13 cellular contexts compared by ENCODE assay signal in the genomic region with DNA sequence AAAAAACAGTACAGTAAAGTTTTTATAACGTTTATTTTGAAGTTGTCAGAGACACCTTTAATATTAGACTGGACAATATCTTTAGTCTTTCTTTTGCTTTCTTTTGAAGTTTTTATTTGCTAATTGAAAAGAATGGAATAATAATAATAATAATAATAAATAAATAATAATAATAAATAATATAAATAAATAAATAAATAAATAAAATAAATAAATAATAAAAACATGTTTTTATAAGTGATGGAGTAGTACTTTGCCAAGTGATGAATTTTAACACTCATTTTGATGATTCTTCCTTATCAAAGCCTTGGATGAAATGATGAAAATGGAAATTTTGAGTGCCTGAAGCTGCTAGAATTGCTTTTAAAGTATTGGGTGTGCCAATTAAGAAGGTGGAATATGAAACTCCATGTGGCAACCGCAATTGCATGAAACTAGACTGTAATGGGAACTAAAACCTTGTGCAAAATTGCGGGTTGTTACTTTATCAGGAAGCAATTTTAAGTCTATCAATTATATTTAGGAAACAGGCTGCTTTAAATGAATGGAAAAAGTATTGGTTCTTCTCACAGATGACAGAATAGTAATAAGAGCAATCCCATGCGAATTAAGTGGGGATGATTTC. TPM values are rescaled to one million over a fixed set of nuclear protein-coding genes. Genes with fewer than 3 reads are reported as not detected.
A peak's percentile ranks its signal among the peaks of the same experiment; 100 is the strongest.
DNase-seq lines count a peak whose midpoint lies in the region; ATAC-seq and TF ChIP-seq lines count a peak whose summit lies in the region.
"Had no signal": no experiment of that assay in that cellular context is flagged by ENCODE, and none has a peak within 500 bp of the region (broad histone marks: within the 10 kb centered on the region; RNA-seq: fewer than 3 reads in every experiment).

No MANE protein-coding gene starts in this region.

- no peak for TF ChIP-seq POLR2A in IMR-90 (IDR thresholded peaks at IDR 0.05; ENCODE audit: low read depth, low read length)

- H2BK5ac ChIP-seq in IMR-90 (ENCODE audit: low read depth, low read length, poor library complexity, severe bottlenecking) = peak overlapping the region; percentile 11

- peaks cover 15 to 38% of the 10 kb centered on the region in 2 experiments for H3K79me1 ChIP-seq in IMR-90 (ENCODE audit: low read depth in 1 of 2, low read length in 2 of 2)

- H3K4me1 Mint-ChIP-seq in CD14-positive monocyte = peaks cover 45% of the 10 kb centered on the region
- peaks cover 49% of the 10 kb centered on the region for H3K4me1 Mint-ChIP-seq in activated naive CD8-positive, alpha-beta T cell treated with anti-CD3 and anti-CD28 coated beads, Interleukin-2, amount 10 ng/mL, durations not matched to agents 7 days and 5 days
- H3K4me1 Mint-ChIP-seq: IgD-negative memory B cell had no signal

- peaks cover 22% of the 10 kb centered on the region; the same call in 1 of the 2 replicates for H4K20me1 ChIP-seq in IMR-90 (ENCODE audit: insufficient read depth, low read length)

- TF ChIP-seq CTCF in CD14-positive monocyte (IDR thresholded peaks at IDR 0.05) = no peak
- no peak for TF ChIP-seq CTCF in IMR-90 (conservative IDR thresholded peaks at IDR 0.05; ENCODE audit: low read depth, low read length)
- no peak for TF ChIP-seq CTCF in psoas muscle (IDR thresholded peaks at IDR 0.05)

- H3K36me3 Mint-ChIP-seq in CD14-positive monocyte = peaks cover 48 to 64% of the 10 kb centered on the region in 2 donors
- peaks cover 30% of the 10 kb centered on the region for H3K36me3 Mint-ChIP-seq in activated naive CD8-positive, alpha-beta T cell treated with anti-CD3 and anti-CD28 coated beads, Interleukin-2, amount 10 ng/mL, durations not matched to agents 7 days and 5 days
- H3K36me3 Mint-ChIP-seq: IgD-negative memory B cell had no signal

- H3K27ac ChIP-seq in IMR-90 (ENCODE audit: insufficient read depth, low read length) = no peak overlapping the region
- no peak overlapping the region for H3K27ac ChIP-seq in mesodermal cell (ENCODE audit: low read depth, low read length, severe bottlenecking)
- H3K27ac ChIP-seq in psoas muscle = no peak overlapping the region

- peak overlapping the region; percentile 22; the same call in 1 of the 2 replicates for H3K4me2 ChIP-seq in IMR-90 (ENCODE audit: low read depth, low read length)

- WGBS in IMR-90 (ENCODE audit: extremely low coverage in 2 of 2, insufficient read length in 1 of 2), 2 experiments = no CpG with 5 or more reads among the region's 4 CpGs
- 93 to 100% methylated on average over 2 of the region's 4 CpGs for WGBS in mesodermal cell (ENCODE audit: insufficient coverage in 2 of 2), 2 experiments
- WGBS in psoas muscle, 3 donors = 68 to 75% (median 72%) methylated on average over 4 of the region's 4 CpGs

- H3K23ac ChIP-seq in IMR-90 (ENCODE audit: low read depth, low read length) = no peak overlapping the region

- no peak overlapping the region for H2AFZ ChIP-seq in IMR-90 (replicated peaks; ENCODE audit: low read length, poor library complexity)

- H4K5ac ChIP-seq in IMR-90 (ENCODE audit: low read depth, low read length) = no peak overlapping the region

- H2BK15ac ChIP-seq in IMR-90 (ENCODE audit: low read depth, low read length) = no peak overlapping the region

- H3K4me3 ChIP-seq in IMR-90 (ENCODE audit: insufficient read depth, low read depth, low read length) = no peak overlapping the region
- H3K4me3 ChIP-seq in mesodermal cell (ENCODE audit: extremely low read depth, insufficient read depth, low read length, poor library complexity, severe bottlenecking) = peak overlapping the region; percentile 16
- H3K4me3 ChIP-seq in psoas muscle = no peak overlapping the region
- H3K4me3 ChIP-seq: lung had no signal

- H3K27ac Mint-ChIP-seq in CD14-positive monocyte = peak overlapping the region in 6 of 7 donors; percentile 10 to 92 (median 61)
- H3K27ac Mint-ChIP-seq in activated naive CD8-positive, alpha-beta T cell treated with anti-CD3 and anti-CD28 coated beads, Interleukin-2, amount 10 ng/mL, durations not matched to agents 7 days and 5 days = no peak overlapping the region
- H3K27ac Mint-ChIP-seq: IgD-negative memory B cell had no signal

- H3K9me3 ChIP-seq in IMR-90 (ENCODE audit: control insufficient read depth, insufficient read depth, low read length) (no peaks in the 10 kb centered on the region), mesodermal cell (ENCODE audit: control insufficient read depth, low read length) (no peaks in the 10 kb centered on the region), psoas muscle (no peaks in the 10 kb centered on the region)
- H3K9me3 ChIP-seq: Caco-2 had no signal

- no peak overlapping the region for H2AK5ac ChIP-seq in IMR-90 (ENCODE audit: low read depth, low read length)

- no peak overlapping the region for H2AK9ac ChIP-seq in IMR-90 (replicated peaks; ENCODE audit: low read depth, low read length, poor library complexity)

- in situ Hi-C loops in IMR-90 (cut with MboI; ENCODE audit: low sequenced_read_pairs) = no loop called here

- intact Hi-C loops in CD14-positive monocyte (cut with micrococcal nuclease) (no loop called here), IMR-90 (cut with micrococcal nuclease) (no loop called here), psoas muscle (cut with DNase I) (no loop called here)

- TF ChIP-seq RAD21 in IMR-90 (IDR thresholded peaks at IDR 0.05; ENCODE audit: low read length) = no peak

- no peak overlapping the region for H3K56ac ChIP-seq in IMR-90 (ENCODE audit: extremely low read depth, insufficient read depth, low read length)

- no peaks in the 10 kb centered on the region for H3K27me3 Mint-ChIP-seq in CD14-positive monocyte (ENCODE audit: low read depth in 3 of 3)
- no peaks in the 10 kb centered on the region for H3K27me3 Mint-ChIP-seq in activated naive CD8-positive, alpha-beta T cell treated with anti-CD3 and anti-CD28 coated beads, Interleukin-2, amount 10 ng/mL, durations not matched to agents 7 days and 5 days
- H3K27me3 Mint-ChIP-seq: IgD-negative memory B cell had no signal

- no peak for ATAC-seq in IMR-90 (ENCODE audit: low read depth)
- no peak for ATAC-seq in activated naive CD8-positive, alpha-beta T cell treated with anti-CD3 and anti-CD28 coated beads, Interleukin-2, amount 10 ng/mL, durations not matched to agents 7 days and 5 days (ENCODE audit: low read depth)
- no peak for ATAC-seq in HG02970 (IDR thresholded peaks at IDR 0.05; ENCODE audit: low FRiP score, unreplicated experiment)
- ATAC-seq in psoas muscle = no peak

- POLR2A ChIA-PET in IMR-90 (lab: Charles Lee; ENCODE audit: unreplicated experiment) = interaction anchor here (1.4 kb wide), 1 partner anchor 23 kb away, joined by 3 read pairs; no protein-coding TSS in a partner anchor
- POLR2A ChIA-PET in activated naive CD8-positive, alpha-beta T cell treated with anti-CD3 and anti-CD28 coated beads, Interleukin-2, amount 10 ng/mL, durations not matched to agents 7 days and 5 days (lab: Charles Lee) = interaction anchor here (1.4 to 1.7 kb wide), 2 partner anchors 23 to 24 kb away, joined by 5 to 8 read pairs; no protein-coding TSS in a partner anchor

- CTCF ChIA-PET in IMR-90 (lab: Yijun Ruan, JAX) = interaction anchor here (0.7 kb wide), 1 partner anchor 16 kb away, joined by 3 read pairs; no protein-coding TSS in a partner anchor

- H3K27me3 ChIP-seq in IMR-90 (ENCODE audit: control insufficient read depth, insufficient read depth, low read length) (no peaks in the 10 kb centered on the region), psoas muscle (ENCODE audit: insufficient read depth in 3 of 3, low read length in 2 of 3) (no peaks in the 10 kb centered on the region)

- no peak overlapping the region for H2BK120ac ChIP-seq in IMR-90 (ENCODE audit: low read depth, low read length)

- H3K36me3 ChIP-seq in IMR-90 (ENCODE audit: control insufficient read depth, insufficient read depth, low read length) (peaks cover 21% of the 10 kb centered on the region), mesodermal cell (ENCODE audit: control insufficient read depth, insufficient read depth, low read length) (peaks cover 52% of the 10 kb centered on the region), psoas muscle (ENCODE audit: insufficient read depth in 1 of 2, low read depth in 1 of 2) (peaks cover 0 to 20% of the 10 kb centered on the region in 2 donors)

- H3K4me1 ChIP-seq in IMR-90 (ENCODE audit: control insufficient read depth, insufficient read depth, low read length) (peaks cover 6% of the 10 kb centered on the region), mesodermal cell (ENCODE audit: control insufficient read depth, insufficient read depth, low read length, poor library complexity, severe bottlenecking) (peaks cover 8% of the 10 kb centered on the region), psoas muscle (no peaks in the 10 kb centered on the region)
- H3K4me1 ChIP-seq: Caco-2 had no signal

- 0 out of 2 replicates have a peak overlapping the region, but pooled peaks have one; percentile 39 for H3K14ac ChIP-seq in IMR-90 (replicated peaks; ENCODE audit: low read depth, low read length)

- no peaks in the 10 kb centered on the region; the same call in none of the 2 replicates for H3K9me1 ChIP-seq in IMR-90 (ENCODE audit: insufficient read depth, low read length)

- H3K9ac ChIP-seq in IMR-90 (ENCODE audit: low read depth, low read length) = no peak overlapping the region

- H3K18ac ChIP-seq in IMR-90 (ENCODE audit: low read depth, low read length) = no peak overlapping the region

- H3K4me3 Mint-ChIP-seq in CD14-positive monocyte = peak overlapping the region in 1 of 2 donors; percentile 77
- H3K4me3 Mint-ChIP-seq in activated naive CD8-positive, alpha-beta T cell treated with anti-CD3 and anti-CD28 coated beads, Interleukin-2, amount 10 ng/mL, durations not matched to agents 7 days and 5 days = peak overlapping the region; percentile 55
- H3K4me3 Mint-ChIP-seq: IgD-negative memory B cell had no signal

- H4K91ac ChIP-seq in IMR-90 (ENCODE audit: insufficient read depth, low read depth, low read length) = no peak overlapping the region

- DNase-seq in CD14-positive monocyte (ENCODE audit: low spot score) = no peak
- DNase-seq in IMR-90 = no peak
- no peak for DNase-seq in activated naive CD8-positive, alpha-beta T cell treated with anti-CD3 and anti-CD28 coated beads, Interleukin-2, amount 10 ng/mL, durations not matched to agents 7 days and 5 days
- no peak for DNase-seq in COLO829 (ENCODE audit: low spot score)
- DNase-seq in psoas muscle = no peak
- DNase-seq in kidney glomerular epithelial cell (lab: John Stamatoyannopoulos, UW) = no peak
- DNase-seq: activated CD8-positive, alpha-beta memory T cell treated with anti-CD3 and anti-CD28 coated beads, Interleukin-2, amount 50 U/mL, for 48 hours; Caco-2; NCI-H2227 treated with DMSO at 0.1 percent for 48 hours had no signal

- H3K9me3 Mint-ChIP-seq in CD14-positive monocyte = no peaks in the 10 kb centered on the region
- no peaks in the 10 kb centered on the region for H3K9me3 Mint-ChIP-seq in activated naive CD8-positive, alpha-beta T cell treated with anti-CD3 and anti-CD28 coated beads, Interleukin-2, amount 10 ng/mL, durations not matched to agents 7 days and 5 days
- H3K9me3 Mint-ChIP-seq: IgD-negative memory B cell had no signal

- no peak overlapping the region for H4K8ac ChIP-seq in IMR-90 (ENCODE audit: low read depth in 2 of 2, low read length in 2 of 2)

- BruUV-seq in IMR-90 (replicated peaks; lab: Mats Ljungman, UMichigan) = no TSS peak

- H2BK20ac ChIP-seq in IMR-90 (ENCODE audit: low read depth, low read length) = no peak overlapping the region

- no peak overlapping the region for H3K4ac ChIP-seq in IMR-90 (ENCODE audit: low read depth, low read length)

- dilution Hi-C loops in IMR-90 (cut with HindIII; ENCODE audit: low sequenced_read_pairs, unreplicated experiment) = no loop called here

RNA-seq across cellular contexts. Expression of gene ANXA1, which starts 4.4 kb away (rescaled TPM):
- 1,000 to 10,000 TPM in 1 of 2 donors, 100 to 1,000 TPM in 1; 992 to 1,157 TPM for polyA plus RNA-seq in CD14-positive monocyte
- 583 and 637 TPM in 2 replicates for total RNA-seq in IMR-90 (2012; rRNA removed)
- 465 and 520 TPM in 2 replicates for polyA plus RNA-seq in IMR-90 (2012; rRNA removed)
- polyA plus RNA-seq in IMR-90 (2012; cell fraction: cytosol; rRNA removed) = 66.9 and 122 TPM in 2 replicates
- 22.6 and 233 TPM in 2 replicates for polyA plus RNA-seq in IMR-90 (2012; cell fraction: nucleus; rRNA removed; ENCODE audit: low replicate concordance)
- total RNA-seq in activated naive CD8-positive, alpha-beta T cell treated with anti-CD3 and anti-CD28 coated beads, Interleukin-2, amount 10 ng/mL, durations not matched to agents 7 days and 5 days = 100 to 1,000 TPM; 171 to 187 TPM
- 1,115 TPM for polyA plus RNA-seq in mesodermal cell (2013, experiment 1 of 2)
- 973 TPM for polyA plus RNA-seq in mesodermal cell (2013, experiment 2 of 2)
- total RNA-seq in psoas muscle = 10 to 100 TPM; 20.7 to 29.5 (median 25.6) TPM
- polyA plus RNA-seq in psoas muscle = 10 to 100 TPM; 23.9 to 60.8 (median 33.8) TPM

Comparison
In these comparisons a context has a peak if more than half of its experiments do, and no peak if none do; other contexts are left out.
1. RNA of gene ANXA1, which starts 4.4 kb away (total RNA-seq): 583 to 637 TPM in IMR-90 and 171 to 187 TPM in activated naive CD8-positive, alpha-beta T cell treated with anti-CD3 and anti-CD28 coated beads, Interleukin-2, amount 10 ng/mL, durations not matched to agents 7 days and 5 days; 20.7 to 29.5 TPM in psoas muscle; every median in the first group is over 4 times any median in the second.